Comparison of ENCODE assay signal across 9 cellular contexts in the genomic region with DNA sequence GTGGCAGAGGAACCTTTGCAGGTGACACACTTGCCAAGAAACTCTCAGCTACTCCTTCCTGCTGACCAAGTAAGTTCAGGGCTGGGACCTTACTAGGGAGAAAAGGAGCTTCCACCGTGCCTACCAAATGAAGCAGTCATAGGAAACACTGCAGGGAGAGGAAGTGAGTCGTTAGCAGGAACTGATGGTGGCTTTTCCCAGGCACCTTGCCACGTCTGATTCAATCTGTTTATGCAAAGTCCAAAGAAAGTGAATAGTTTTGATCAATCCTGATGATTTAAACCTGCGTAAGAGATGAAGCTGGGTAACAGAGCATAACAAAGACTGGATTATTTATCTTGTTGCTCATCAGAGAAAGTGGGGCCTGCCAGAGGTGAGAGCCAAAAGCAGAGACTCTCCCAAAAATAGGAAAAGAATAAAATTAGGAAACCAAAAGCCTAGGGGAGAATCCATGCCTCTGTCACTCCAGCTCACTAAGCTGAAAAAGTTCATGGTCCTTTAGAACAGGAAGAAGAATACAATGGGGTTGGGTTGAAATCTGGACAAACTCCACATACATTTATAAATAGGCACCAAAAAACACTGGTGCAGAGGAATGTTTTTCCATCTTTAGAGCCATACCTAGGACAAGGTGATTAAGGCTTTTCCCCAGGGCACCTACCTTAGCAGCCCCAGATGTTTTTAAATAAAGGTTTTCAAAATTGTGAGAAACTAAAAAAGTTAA. TPM values are rescaled to one million over a fixed set of nuclear protein-coding genes. Genes with fewer than 3 reads are reported as not detected.
DNase-seq lines count a peak whose midpoint lies in the region; ATAC-seq, FAIRE-seq and TF ChIP-seq lines count a peak whose summit lies in the region.
"Had no signal": no experiment of that assay in that cellular context is flagged by ENCODE, and none has a peak within 500 bp of the region (broad histone marks: within the 10 kb centered on the region; RNA-seq: fewer than 3 reads in every experiment).

No MANE protein-coding gene starts in this region.

- H3K9me3 ChIP-seq in heart left ventricle (no peaks in the 10 kb centered on the region), K562 (replicated peaks; ENCODE audit: control insufficient read depth, insufficient read depth, low read depth, low read length) (no peaks in the 10 kb centered on the region), aorta (ENCODE audit: control insufficient read depth, low read length) (no peaks in the 10 kb centered on the region)

- TF ChIP-seq RAD21 in K562 (CRISPR knock-in tag; conservative IDR thresholded peaks at IDR 0.05 in 1 of 2, IDR thresholded peaks at IDR 0.05 in 1 of 2), result no peak

- CTCF ChIA-PET in K562 (lab: Yijun Ruan, JAX; ENCODE audit: low intra/inter-chr PET ratio), result no interaction called here

- no peaks in the 10 kb centered on the region for H3K79me2 ChIP-seq in K562 (ENCODE audit: control insufficient read depth, insufficient read depth, low read length)

- peak in 1 of 2 donors; percentile 11 for TF ChIP-seq POLR2A in heart left ventricle (IDR thresholded peaks at IDR 0.05)
- no peak for TF ChIP-seq POLR2A in K562 (conservative IDR thresholded peaks at IDR 0.05)

- WGBS in heart left ventricle, 4 donors, result 20 to 37% (median 30%) methylated on average over 4 of the region's 4 CpGs
- 25% methylated on average over 4 of the region's 4 CpGs for WGBS in K562 (ENCODE audit: insufficient coverage, low coverage, missing lambda C conversion rate)
- WGBS in aorta, 2 donors, result 10 to 18% methylated on average over 4 of the region's 4 CpGs

- BruUV-seq in K562 (replicated peaks; lab: Mats Ljungman, UMichigan), result no TSS peak

- H3K4me1 ChIP-seq in heart left ventricle (peaks cover 0 to 37% (median 23%) of the 10 kb centered on the region in 12 donors), K562 (replicated peaks in 1 of 2; ENCODE audit: control insufficient read depth in 2 of 2, insufficient read depth in 2 of 2, low read length in 2 of 2) (peaks cover 0 to 26% of the 10 kb centered on the region in 2 experiments; a peak in 4 of 5 replicates), aorta (ENCODE audit: control insufficient read depth in 1 of 2, insufficient read depth in 2 of 2, low read length in 2 of 2) (peaks cover 3 to 7% of the 10 kb centered on the region in 2 donors)

- no peaks in the 10 kb centered on the region for H3K27me3 ChIP-seq in heart left ventricle
- H3K27me3 ChIP-seq in K562 (ENCODE audit: control insufficient read depth in 2 of 2, insufficient read depth in 2 of 2, low read length in 2 of 2), result no peaks in the 10 kb centered on the region
- H3K27me3 ChIP-seq in aorta (ENCODE audit: control insufficient read depth in 1 of 2, insufficient read depth in 2 of 2, low read length in 1 of 2), result no peaks in the 10 kb centered on the region

- ATAC-seq in heart left ventricle (peak; percentile 43 to 91 (median 76)), Right ventricle myocardium inferior (no peak), K562 (peak; percentile 18), left colon (peak; percentile 43), aorta (ENCODE audit: low FRiP score) (peak; percentile 80)

- H3K27ac ChIP-seq in heart left ventricle, result peak overlapping the region; percentile 48 to 87 (median 72)
- no peak overlapping the region; the same call in 2 of the 3 replicates for H3K27ac ChIP-seq in K562 (ENCODE audit: extremely low read depth, low read depth, low read length)
- peak overlapping the region in 1 of 2 donors; percentile 12 for H3K27ac ChIP-seq in aorta (ENCODE audit: low read depth in 1 of 2, low read length in 2 of 2)

- in situ Hi-C loops in K562 (cut with MboI), result no loop called here

- peak overlapping the region; percentile 73 for H2AFZ ChIP-seq in K562 (ENCODE audit: low read depth, low read length)

- DNase-seq in heart left ventricle (peak in 3 of 5 donors; percentile 50 to 64 (median 54)), Right ventricle myocardium inferior (ENCODE audit: missing footprints) (no peak), K562 (ENCODE audit: extremely low read depth in 1 of 4, low spot score in 3 of 4) (peak in 1 of 4 experiments; percentile 29), left colon (no peak), aorta (peak in 1 of 2 donors; percentile 62), inferior parietal cortex (ENCODE audit: extremely low spot score) (no peak), NCI-H2196 (lab: John Stamatoyannopoulos, UW; ENCODE audit: unreplicated experiment) (no peak), HuH-7.5 (ENCODE audit: low spot score) (no peak)

- POLR2A ChIA-PET in K562 (lab: Yijun Ruan, JAX), result interaction anchor here (0.9 to 2.4 kb wide), 7 partner anchors 9 to 407 kb away, joined by 3 to 9 read pairs (median 4); a partner anchor contains a TSS

- H3K9me1 ChIP-seq in K562 (ENCODE audit: control insufficient read depth, insufficient read depth, low read length), result no peaks in the 10 kb centered on the region

- H4K20me1 ChIP-seq in K562 (replicated peaks; ENCODE audit: control insufficient read depth, insufficient read depth, low read length), result no peaks in the 10 kb centered on the region

- H3K4me3 ChIP-seq in heart left ventricle (peak overlapping the region in 3 of 12 donors; percentile 11 to 22 (median 14)), K562 (no peak overlapping the region), aorta (ENCODE audit: low read length in 2 of 2) (no peak overlapping the region)

- no peak for TF ChIP-seq EP300 in K562 (IDR thresholded peaks at IDR 0.05; ENCODE audit: low read length)

- H3K4me2 ChIP-seq in K562 (ENCODE audit: insufficient read depth, low read length), result peak overlapping the region; percentile 35; the same call in 1 of the 2 replicates

- H3K36me3 ChIP-seq in heart left ventricle (no peaks in the 10 kb centered on the region), K562 (ENCODE audit: control insufficient read depth, insufficient read depth, low read length) (no peaks in the 10 kb centered on the region), aorta (ENCODE audit: control insufficient read depth in 1 of 2, insufficient read depth in 2 of 2, low read length in 1 of 2) (no peaks in the 10 kb centered on the region)

- intact Hi-C loops in heart left ventricle (cut with DNase I), result loop anchor here in 1 of 10 donors (2.0 kb wide), 1 partner anchor 17 kb away; no protein-coding TSS in a partner anchor
- intact Hi-C loops in Right ventricle myocardium inferior (cut with DNase I), result no loop called here
- intact Hi-C loops in K562 (cut with micrococcal nuclease), result no loop called here
- intact Hi-C loops in left colon (cut with DNase I, micrococcal nuclease), result no loop called here
- intact Hi-C loops in aorta (cut with DNase I), result no loop called here

- TF ChIP-seq CTCF in heart left ventricle (IDR thresholded peaks at IDR 0.05) (no peak), K562 (IDR thresholded peaks at IDR 0.05 in 2 of 3, conservative IDR thresholded peaks at IDR 0.05 in 1 of 3; ENCODE audit: insufficient read depth in 2 of 3, low read depth in 1 of 3, low read length in 3 of 3) (no peak)

- FAIRE-seq in K562 (lab: Jason Lieb, UNC), result no peak

- peak overlapping the region in 1 of 2 experiments; percentile 61; a peak in 1 of 4 replicates for H3K9ac ChIP-seq in K562 (ENCODE audit: insufficient read depth in 1 of 2, low read depth in 2 of 2, low read length in 2 of 2)

RNA-seq across cellular contexts. Expression of a gene that starts 9.3 kb away (rescaled TPM):
- total RNA-seq in heart left ventricle, result 100 to 1,000 TPM in 1 of 9 donors, 10 to 100 TPM in 8; 53.8 to 130 (median 72.3) TPM
- polyA plus RNA-seq in heart left ventricle, result 100 to 1,000 TPM in 1 of 2 donors, 10 to 100 TPM in 1; 93.8 to 140 TPM
- 80.6 TPM for total RNA-seq in Right ventricle myocardium inferior
- total RNA-seq in K562 (2011; cell fraction: chromatin; rRNA removed; ENCODE audit: low replicate concordance), result 29.2 and 32.1 TPM in 2 replicates
- total RNA-seq in K562 (2011; cell fraction: nucleolus; rRNA removed), result 15.8 and 17.2 TPM in 2 replicates
- total RNA-seq in K562 (2011; cell fraction: nucleoplasm; rRNA removed), result 16.6 and 29.8 TPM in 2 replicates
- total RNA-seq in K562 (2014; rRNA removed), result 45.5 and 51.1 TPM in 2 replicates
- total RNA-seq in K562 (2014; rRNA removed; fragmentation: Illumina TruSeq; extraction: Trizol), result 75.7 and 88.5 TPM in 2 replicates
- total RNA-seq in K562 (2015; rRNA removed; fragmentation: Illumina TruSeq; extraction: Trizol), result 71.1 and 79.5 TPM in 2 replicates
- total RNA-seq in K562 (2021), result 49.3 and 50.3 TPM in 2 replicates
- polyA plus RNA-seq in K562 (2011; rRNA removed), result 78.0 and 78.2 TPM in 2 replicates
- 89.8 and 92.6 TPM in 2 replicates for polyA plus RNA-seq in K562 (2011; cell fraction: cytosol; rRNA removed)
- 28.5 and 34.0 TPM in 2 replicates for polyA plus RNA-seq in K562 (2011; cell fraction: nucleus; rRNA removed)
- polyA plus RNA-seq in K562 (2012), result 55.2 and 148 TPM in 2 replicates
- 99.3 and 119 TPM in 2 replicates for polyA plus RNA-seq in K562 (2014; fragmentation: Illumina TruSeq; extraction: Trizol)
- 100 to 1,000 TPM; 152 to 215 TPM for polyA plus RNA-seq in K562 (2014; fragmentation: Nextera tagmentation; extraction: Ambion mirVana)
- polyA plus RNA-seq in K562 (2014; rRNA removed), result 70.9 and 72.6 TPM in 2 replicates
- polyA minus RNA-seq in K562 (2011; rRNA and poly(A)+ RNA removed), result 81.1 and 111 TPM in 2 replicates
- 29.9 and 39.3 TPM in 2 replicates for polyA minus RNA-seq in K562 (2011; cell fraction: cytosol; rRNA and poly(A)+ RNA removed)
- 7.5 and 14.9 TPM in 2 replicates for polyA minus RNA-seq in K562 (2011; cell fraction: nucleus; rRNA and poly(A)+ RNA removed)
- 10 to 100 TPM; 37.2 TPM for total RNA-seq in left colon
- 10 to 100 TPM; 31.8 to 43.6 TPM for total RNA-seq in aorta
- 10 to 100 TPM; 74.1 to 89.5 TPM for polyA plus RNA-seq in aorta

RNA-seq across cellular contexts. Expression of a gene that starts 34.2 kb away (rescaled TPM):
- 10 to 100 TPM; 23.6 to 60.1 (median 34.9) TPM for total RNA-seq in heart left ventricle
- 10 to 100 TPM; 18.2 to 50.7 TPM for polyA plus RNA-seq in heart left ventricle
- 20.2 TPM for total RNA-seq in Right ventricle myocardium inferior
- total RNA-seq in K562 (2011; cell fraction: chromatin; rRNA removed; ENCODE audit: low replicate concordance), result 1.1 and 4.5 TPM in 2 replicates
- 1.7 and 2.3 TPM in 2 replicates for total RNA-seq in K562 (2011; cell fraction: nucleolus; rRNA removed)
- total RNA-seq in K562 (2011; cell fraction: nucleoplasm; rRNA removed), result 2.2 and 3.7 TPM in 2 replicates
- total RNA-seq in K562 (2014; rRNA removed), result 0.36 and 1.4 TPM in 2 replicates
- total RNA-seq in K562 (2014; rRNA removed; fragmentation: Illumina TruSeq; extraction: Trizol), result 0.47 and 0.77 TPM in 2 replicates
- total RNA-seq in K562 (2015; rRNA removed; fragmentation: Illumina TruSeq; extraction: Trizol), result 0.65 and 0.75 TPM in 2 replicates
- total RNA-seq in K562 (2021), result 0.65 and 0.98 TPM in 2 replicates
- 0.45 and 0.60 TPM in 2 replicates for polyA plus RNA-seq in K562 (2011; rRNA removed)
- 0.19 and 0.27 TPM in 2 replicates for polyA plus RNA-seq in K562 (2011; cell fraction: cytosol; rRNA removed)
- polyA plus RNA-seq in K562 (2011; cell fraction: nucleus; rRNA removed), result 0.25 and 0.78 TPM in 2 replicates
- polyA plus RNA-seq in K562 (2012), result 0.47 and 0.69 TPM in 2 replicates
- 0.79 and 1.1 TPM in 2 replicates for polyA plus RNA-seq in K562 (2014; fragmentation: Illumina TruSeq; extraction: Trizol)
- polyA plus RNA-seq in K562 (2014; fragmentation: Nextera tagmentation; extraction: Ambion mirVana), result under 1 TPM; 0.11 to 0.29 TPM
- polyA plus RNA-seq in K562 (2014; rRNA removed), result 0.62 and 0.78 TPM in 2 replicates
- polyA minus RNA-seq in K562 (2011; rRNA and poly(A)+ RNA removed), result 0.18 and 0.28 TPM in 2 replicates
- 0.38 TPM in 1 of 2 replicates, not detected in the other for polyA minus RNA-seq in K562 (2011; cell fraction: cytosol; rRNA and poly(A)+ RNA removed)
- polyA minus RNA-seq in K562 (2011; cell fraction: nucleus; rRNA and poly(A)+ RNA removed), result 0.11 and 0.67 TPM in 2 replicates
- 10 to 100 TPM; 11.4 to 11.9 TPM for total RNA-seq in left colon
- 10 to 100 TPM; 14.5 to 30.2 TPM for total RNA-seq in aorta
- 1 to 10 TPM; 2.0 to 2.3 TPM for polyA plus RNA-seq in aorta

RNA-seq across cellular contexts. Expression of a gene that starts 47.8 kb away (rescaled TPM):
- under 1 TPM in 4 of 9 donors, not detected in 5; 0.08 to 0.20 (median 0.15) TPM for total RNA-seq in heart left ventricle
- under 1 TPM in 1 of 2 donors, not detected in 1; 0.08 TPM for polyA plus RNA-seq in heart left ventricle
- total RNA-seq in Right ventricle myocardium inferior, result not detected
- 0.53 TPM in 1 of 2 replicates, not detected in the other for total RNA-seq in K562 (2011; cell fraction: chromatin; rRNA removed; ENCODE audit: low replicate concordance)
- 0.17 and 0.39 TPM in 2 replicates for total RNA-seq in K562 (2011; cell fraction: nucleolus; rRNA removed)
- 0.23 TPM in 1 of 2 replicates, not detected in the other for total RNA-seq in K562 (2011; cell fraction: nucleoplasm; rRNA removed)
- total RNA-seq in K562 (2014; rRNA removed), result 0.05 TPM in 1 of 2 replicates, not detected in the other
- total RNA-seq in K562 (2014; rRNA removed; fragmentation: Illumina TruSeq; extraction: Trizol), result not detected in 2 replicates
- not detected in 2 replicates for total RNA-seq in K562 (2015; rRNA removed; fragmentation: Illumina TruSeq; extraction: Trizol)
- not detected in 2 replicates for total RNA-seq in K562 (2021)
- 0.13 TPM in 1 of 2 replicates, not detected in the other for polyA plus RNA-seq in K562 (2011; rRNA removed)
- 0.03 TPM in 1 of 2 replicates, not detected in the other for polyA plus RNA-seq in K562 (2011; cell fraction: cytosol; rRNA removed)
- polyA plus RNA-seq in K562 (2011; cell fraction: nucleus; rRNA removed), result 0.17 and 0.20 TPM in 2 replicates
- 0.03 TPM in 1 of 2 replicates, not detected in the other for polyA plus RNA-seq in K562 (2012)
- not detected in 2 replicates for polyA plus RNA-seq in K562 (2014; fragmentation: Illumina TruSeq; extraction: Trizol)
- not detected for polyA plus RNA-seq in K562 (2014; fragmentation: Nextera tagmentation; extraction: Ambion mirVana)
- not detected in 2 replicates for polyA plus RNA-seq in K562 (2014; rRNA removed)
- polyA minus RNA-seq in K562 (2011; rRNA and poly(A)+ RNA removed), result not detected in 2 replicates
- not detected in 2 replicates for polyA minus RNA-seq in K562 (2011; cell fraction: cytosol; rRNA and poly(A)+ RNA removed)
- 0.11 and 0.13 TPM in 2 replicates for polyA minus RNA-seq in K562 (2011; cell fraction: nucleus; rRNA and poly(A)+ RNA removed)
- under 1 TPM; 0.31 to 0.42 TPM for total RNA-seq in left colon
- total RNA-seq in aorta, result not detected
- polyA plus RNA-seq in aorta, result not detected
- total RNA-seq: myocyte had no signal

Comparison
In these comparisons a context has a peak if more than half of its experiments do, and no peak if none do; other contexts are left out.
1. DNase-seq: peak in heart left ventricle (3 of 5); none in Right ventricle myocardium inferior (single experiment), left colon (0 of 2), inferior parietal cortex (single experiment), NCI-H2196 (single experiment) and HuH-7.5 (single experiment).